Comparison of ENCODE assay signal across 28 cellular contexts in the genomic region with DNA sequence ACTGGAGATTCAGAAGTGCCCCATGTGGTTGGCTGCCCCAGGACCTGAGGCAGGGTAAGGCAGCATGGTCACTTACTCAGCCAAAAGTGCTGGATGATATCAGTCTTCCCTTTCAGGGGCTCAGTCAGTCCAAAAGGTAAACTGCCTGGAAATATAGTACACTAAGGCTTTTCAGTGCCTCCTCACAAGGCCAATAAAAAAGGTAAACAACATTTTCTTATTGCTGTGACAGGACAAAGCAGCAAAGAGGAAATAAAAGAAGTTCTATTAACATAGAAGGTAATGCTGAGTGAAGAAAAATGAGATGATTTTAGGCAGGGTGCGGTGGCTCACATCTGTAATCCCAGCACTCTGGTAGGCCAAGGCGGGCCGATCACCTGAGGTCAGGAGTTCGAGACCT.
DNase-seq lines count a peak whose midpoint lies in the region; ATAC-seq, FAIRE-seq and TF ChIP-seq lines count a peak whose summit lies in the region.
"Had no signal": no experiment of that assay in that cellular context is flagged by ENCODE, and none has a peak within 500 bp of the region (broad histone marks: within the 10 kb centered on the region; RNA-seq: fewer than 3 reads in every experiment).

No MANE protein-coding gene starts in this region.

- H3K9me3 ChIP-seq in mucosa of descending colon: no peaks in the 10 kb centered on the region
- H3K9me3 ChIP-seq: A549; BE2C; BLaER1; BLaER1 treated with 17β-estradiol and CSF1 and Interleukin-3, amounts not matched to agents 10 nM and 100 nM; Caco-2 had no signal

- H3K4me1 ChIP-seq in mucosa of descending colon (ENCODE audit: low read depth): no peaks in the 10 kb centered on the region
- H3K4me1 ChIP-seq: A549; BE2C; BLaER1; BLaER1 treated with 17β-estradiol and CSF1 and Interleukin-3, amounts not matched to agents 10 nM and 100 nM; Caco-2 had no signal

- no peak for TF ChIP-seq CTCF in mucosa of descending colon (IDR thresholded peaks at IDR 0.05)

- DNase-seq in left colon: peak in 1 of 2 donors; percentile 8
- no peak for DNase-seq in mucosa of descending colon
- no peak for DNase-seq in urothelium cell line (ENCODE audit: low spot score)
- no peak for DNase-seq in COR-L47 (lab: John Stamatoyannopoulos, UW)
- DNase-seq: 8988T; ACHN; AML-193; BE2C; C1 segment of cervical spinal cord; Caco-2; Calu3; CD4-positive, alpha-beta memory T cell; CD4-positive, alpha-beta T cell; CD4-positive, CD25-positive, alpha-beta regulatory T cell; CD8-positive, alpha-beta memory T cell; CD8-positive, alpha-beta T cell; DMS 273 treated with DMSO at 0.1 percent for 48 hours; DMS153; DMS53; DMS79; DMS79 treated with DMSO at 0.1 percent for 48 hours; DND-41; EL had no signal

- no peak for FAIRE-seq in urothelium cell line (lab: Jason Lieb, UNC)
- FAIRE-seq: A204.1, A549, D721Med had no signal

- ATAC-seq in left colon (peak; percentile 91), mucosa of descending colon (peak; percentile 62)
- ATAC-seq: A549; CD8-positive, alpha-beta T cell had no signal

- H3K36me3 ChIP-seq in mucosa of descending colon (ENCODE audit: low read depth): no peaks in the 10 kb centered on the region
- H3K36me3 ChIP-seq: BE2C had no signal

- intact Hi-C loops in left colon (cut with DNase I, micrococcal nuclease) (no loop called here), mucosa of descending colon (cut with DNase I, micrococcal nuclease) (no loop called here)

- no peak overlapping the region for H3K4me3 ChIP-seq in mucosa of descending colon
- H3K4me3 ChIP-seq: A549; BLaER1; BLaER1 treated with 17β-estradiol and CSF1 and Interleukin-3, amounts not matched to agents 10 nM and 100 nM had no signal
